ENCODE assay signal across 29 cellular contexts in the genomic region with DNA sequence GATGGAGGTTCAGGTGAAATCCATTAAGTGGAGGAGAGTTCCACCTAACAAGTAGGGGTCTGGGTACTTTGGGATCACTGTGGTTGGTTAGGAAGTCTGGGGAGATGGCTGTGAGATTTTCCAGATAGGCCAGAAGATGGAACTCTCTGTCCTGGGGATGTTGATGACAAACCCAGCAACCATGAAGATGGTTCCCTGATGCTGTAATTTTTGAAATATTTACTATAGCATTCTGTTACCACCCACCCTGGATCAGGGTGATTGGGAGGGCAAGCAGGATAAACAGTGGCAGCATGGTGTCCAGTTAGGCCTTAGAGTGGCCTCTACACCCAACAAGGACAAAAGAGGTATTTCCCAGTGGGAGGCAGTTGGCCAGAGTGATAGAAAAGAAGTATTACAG.
"Had no signal": no experiment of that assay in that cellular context is flagged by ENCODE, and none has a peak within 500 bp of the region (broad histone marks: within the 10 kb centered on the region; RNA-seq: fewer than 3 reads in every experiment).

No MANE protein-coding gene starts in this region.

- H3K4me1 Mint-ChIP-seq: immature natural killer cell; stimulated activated memory B cell treated with anti-CD40 and anti-IgM and Interleukin-4, amounts not matched to agents 10 μg/mL and 1 μg/mL and 100 μg/mL, for 72 hours; stimulated activated naive CD8-positive, alpha-beta T cell treated with anti-CD3 and anti-CD28 coated beads, Interleukin-15, amount 100 ng/mL, for 72 hours had no signal

- H3K27ac Mint-ChIP-seq: immature natural killer cell; mesothelial cell of epicardium; naive thymus-derived CD4-positive, alpha-beta T cell; natural killer cell treated with Interleukin-12 subunit alpha and Interleukin-12 subunit beta and Interleukin-15 and Interleukin-18, amount 100 ng/mL, for 72 hours; stimulated activated memory B cell treated with anti-CD40 and anti-IgM and Interleukin-4, amounts not matched to agents 10 μg/mL and 1 μg/mL and 100 μg/mL, for 72 hours; stimulated activated naive CD8-positive, alpha-beta T cell treated with anti-CD3 and anti-CD28 coated beads, Interleukin-15, amount 100 ng/mL, for 72 hours had no signal

- ATAC-seq: naive thymus-derived CD4-positive, alpha-beta T cell; natural killer cell treated with Interleukin-12 subunit alpha and Interleukin-12 subunit beta and Interleukin-15 and Interleukin-18, amount 100 ng/mL, for 72 hours; pancreas; right cardiac atrium; sciatic nerve; stimulated activated memory B cell treated with anti-CD40 and anti-IgM and Interleukin-4, amounts not matched to agents 10 μg/mL and 1 μg/mL and 100 μg/mL, for 72 hours; stimulated activated naive CD8-positive, alpha-beta T cell treated with anti-CD3 and anti-CD28 coated beads, Interleukin-15, amount 100 ng/mL, for 72 hours had no signal

- DNase-seq: hypothalamus; immature natural killer cell; kidney; left ventricle myocardium inferior; mesendoderm; naive thymus-derived CD4-positive, alpha-beta T cell; pancreas; posterior cingulate gyrus; retina; right cardiac atrium; small intestine; spleen; stimulated activated CD4-positive, alpha-beta T cell treated with anti-CD3 and anti-CD28 coated beads, Interleukin-1b, Interleukin-23, amount 100 ng/mL, for 48 hours; stimulated activated CD4-positive, alpha-beta T cell treated with anti-CD3 and anti-CD28 coated beads, Interleukin-2, amount 100 ng/mL, for 48 hours; stimulated activated CD4-positive, alpha-beta T cell treated with anti-CD3 and anti-CD28 coated beads, Interleukin-4, amount 100 ng/mL, for 4 hours; stimulated activated CD8-positive, alpha-beta memory T cell treated with anti-CD3 and anti-CD28 coated beads, Interleukin-4, amount 100 ng/mL, for 48 hours; stimulated activated naive CD4-positive, alpha-beta T cell treated with Interleukin-2 at 50 U/mL for 16 hours; stimulated activated naive CD8-positive, alpha-beta T cell treated with anti-CD3 and anti-CD28 coated beads, Interleukin-15, amount 100 ng/mL, for 72 hours; testis; thyroid gland; transverse colon; upper lobe of left lung had no signal

- H3K27me3 ChIP-seq: pancreas, testis, thyroid gland, upper lobe of left lung, vagina had no signal

- H3K9me3 ChIP-seq: pancreas, prostate gland, testis, thyroid gland, transverse colon, upper lobe of left lung, vagina had no signal

- H3K27ac ChIP-seq: left ventricle myocardium inferior, pancreas, prostate gland, spleen, thyroid gland, transverse colon, upper lobe of left lung, vagina had no signal

- H3K9me3 Mint-ChIP-seq: natural killer cell treated with Interleukin-12 subunit alpha and Interleukin-12 subunit beta and Interleukin-15 and Interleukin-18, amount 100 ng/mL, for 72 hours had no signal

- H3K36me3 ChIP-seq: left ventricle myocardium inferior, pancreas, prostate gland, spleen, thyroid gland, transverse colon, upper lobe of left lung, vagina had no signal

- H3K4me3 ChIP-seq: left ventricle myocardium inferior, lung, pancreas, prostate gland, spleen, testis, thyroid gland, transverse colon, upper lobe of left lung, vagina had no signal

- H3K4me1 ChIP-seq: pancreas, prostate gland, spleen, thyroid gland, upper lobe of left lung, vagina had no signal

- H3K36me3 Mint-ChIP-seq: immature natural killer cell; mesothelial cell of epicardium; natural killer cell treated with Interleukin-12 subunit alpha and Interleukin-12 subunit beta and Interleukin-15 and Interleukin-18, amount 100 ng/mL, for 72 hours had no signal

- H3K4me3 Mint-ChIP-seq: immature natural killer cell; mesothelial cell of epicardium; naive thymus-derived CD4-positive, alpha-beta T cell; natural killer cell treated with Interleukin-12 subunit alpha and Interleukin-12 subunit beta and Interleukin-15 and Interleukin-18, amount 100 ng/mL, for 72 hours; stimulated activated memory B cell treated with anti-CD40 and anti-IgM and Interleukin-4, amounts not matched to agents 10 μg/mL and 1 μg/mL and 100 μg/mL, for 72 hours; stimulated activated naive CD8-positive, alpha-beta T cell treated with anti-CD3 and anti-CD28 coated beads, Interleukin-15, amount 100 ng/mL, for 72 hours had no signal
